ENCODE assay signal across 1 cellular context in the genomic region with DNA sequence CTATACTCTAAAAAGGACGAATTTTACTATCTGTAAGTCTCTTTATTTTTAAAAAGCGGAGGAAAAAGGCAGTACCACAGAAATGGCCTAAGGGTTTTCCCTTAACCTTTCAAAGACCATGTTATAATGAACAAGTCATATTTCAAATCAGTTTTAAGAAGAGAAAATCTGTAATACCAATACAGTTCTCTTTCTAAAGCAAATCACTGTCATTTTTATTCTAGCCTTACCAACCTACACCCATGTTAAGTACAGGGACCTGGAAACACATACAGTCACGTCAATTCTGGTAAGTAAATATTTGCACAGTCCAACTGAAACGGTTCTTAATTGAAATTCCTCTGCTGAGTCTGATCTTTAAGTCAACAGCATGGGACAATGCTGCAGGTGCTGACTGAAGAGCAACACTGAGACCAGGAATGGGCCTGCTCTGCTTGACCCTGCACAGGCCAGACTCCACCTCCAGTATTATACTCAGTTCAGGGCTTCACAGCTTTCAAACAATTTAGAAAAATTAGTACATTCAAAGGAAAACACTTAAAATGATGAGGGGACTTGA.
TF ChIP-seq lines count a peak whose summit lies in the region.

No MANE protein-coding gene starts in this region.

TF ChIP-seq in liver, 16 proteins besides CTCF, POLR2A, EP300 and RAD21 (continued from another document):
- TF ChIP-seq, protein P1, sequence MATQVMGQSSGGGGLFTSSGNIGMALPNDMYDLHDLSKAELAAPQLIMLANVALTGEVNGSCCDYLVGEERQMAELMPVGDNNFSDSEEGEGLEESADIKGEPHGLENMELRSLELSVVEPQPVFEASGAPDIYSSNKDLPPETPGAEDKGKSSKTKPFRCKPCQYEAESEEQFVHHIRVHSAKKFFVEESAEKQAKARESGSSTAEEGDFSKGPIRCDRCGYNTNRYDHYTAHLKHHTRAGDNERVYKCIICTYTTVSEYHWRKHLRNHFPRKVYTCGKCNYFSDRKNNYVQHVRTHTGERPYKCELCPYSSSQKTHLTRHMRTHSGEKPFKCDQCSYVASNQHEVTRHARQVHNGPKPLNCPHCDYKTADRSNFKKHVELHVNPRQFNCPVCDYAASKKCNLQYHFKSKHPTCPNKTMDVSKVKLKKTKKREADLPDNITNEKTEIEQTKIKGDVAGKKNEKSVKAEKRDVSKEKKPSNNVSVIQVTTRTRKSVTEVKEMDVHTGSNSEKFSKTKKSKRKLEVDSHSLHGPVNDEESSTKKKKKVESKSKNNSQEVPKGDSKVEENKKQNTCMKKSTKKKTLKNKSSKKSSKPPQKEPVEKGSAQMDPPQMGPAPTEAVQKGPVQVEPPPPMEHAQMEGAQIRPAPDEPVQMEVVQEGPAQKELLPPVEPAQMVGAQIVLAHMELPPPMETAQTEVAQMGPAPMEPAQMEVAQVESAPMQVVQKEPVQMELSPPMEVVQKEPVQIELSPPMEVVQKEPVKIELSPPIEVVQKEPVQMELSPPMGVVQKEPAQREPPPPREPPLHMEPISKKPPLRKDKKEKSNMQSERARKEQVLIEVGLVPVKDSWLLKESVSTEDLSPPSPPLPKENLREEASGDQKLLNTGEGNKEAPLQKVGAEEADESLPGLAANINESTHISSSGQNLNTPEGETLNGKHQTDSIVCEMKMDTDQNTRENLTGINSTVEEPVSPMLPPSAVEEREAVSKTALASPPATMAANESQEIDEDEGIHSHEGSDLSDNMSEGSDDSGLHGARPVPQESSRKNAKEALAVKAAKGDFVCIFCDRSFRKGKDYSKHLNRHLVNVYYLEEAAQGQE (IDR thresholded peaks at IDR 0.05): no peak
